ENCODE assay signal across 21 cellular contexts in genomic region chr10:111114931-111115500, GRCh38. TPM values are rescaled to one million over a fixed set of nuclear protein-coding genes. Genes with fewer than 3 reads are reported as not detected.
A peak's percentile ranks its signal among the peaks of the same experiment; 100 is the strongest.
DNase-seq lines count a peak whose midpoint lies in the region; ATAC-seq and TF ChIP-seq lines count a peak whose summit lies in the region.
"Had no signal": no experiment of that assay in that cellular context is flagged by ENCODE, and none has a peak within 500 bp of the region (broad histone marks: within the 10 kb centered on the region; RNA-seq: fewer than 3 reads in every experiment).

No MANE protein-coding gene starts in this region.

- peak; percentile 32 for DNase-seq in activated CD8-positive, alpha-beta memory T cell treated with anti-CD3 and anti-CD28 coated beads for 24 hours
- DNase-seq in activated CD8-positive, alpha-beta memory T cell treated with anti-CD3 and anti-CD28 coated beads, Interleukin-2, amount 50 U/mL, for 4 hours, result no peak
- DNase-seq in coronary artery (ENCODE audit: low spot score), result peak; percentile 41
- no peak for DNase-seq in neural progenitor cell (ENCODE audit: low spot score)
- DNase-seq in GM13976 (ENCODE audit: low spot score), result no peak
- no peak for DNase-seq in lower lobe of right lung
- DNase-seq: DMS153, DND-41, KBM-7, MV-4-11, NCI-H1105, NCI-H1436 treated with DMSO at 0.1 percent for 48 hours, NCI-H1930, NCI-H446, NCI-H524 treated with DMSO at 0.1 percent for 48 hours, NCI-H774 had no signal

- H3K27me3 Mint-ChIP-seq in neural progenitor cell (ENCODE audit: insufficient read depth, low read depth), result no peaks in the 10 kb centered on the region

- H3K9me3 Mint-ChIP-seq in neural progenitor cell, result no peaks in the 10 kb centered on the region
- H3K9me3 Mint-ChIP-seq: GM23338 had no signal

- no peaks in the 10 kb centered on the region for H3K79me2 ChIP-seq in neural progenitor cell (ENCODE audit: low read depth)

- intact Hi-C loops in lower lobe of right lung (cut with DNase I), result no loop called here

- H3K27ac ChIP-seq in coronary artery, result no peak overlapping the region
- no peak overlapping the region for H3K27ac ChIP-seq in neural progenitor cell
- H3K27ac ChIP-seq in lower lobe of right lung, result no peak overlapping the region
- H3K27ac ChIP-seq: 22Rv1 had no signal

- no peak for TF ChIP-seq CTCF in coronary artery (IDR thresholded peaks at IDR 0.05)
- no peak for TF ChIP-seq CTCF in neural progenitor cell (IDR thresholded peaks at IDR 0.05)
- TF ChIP-seq CTCF in GM13976 (IDR thresholded peaks at IDR 0.05; ENCODE audit: borderline replicate concordance, control extremely low read depth, extremely low read depth, insufficient read depth, missing control alignments), result no peak
- no peak for TF ChIP-seq CTCF in lower lobe of right lung (IDR thresholded peaks at IDR 0.05)

- ATAC-seq in lower lobe of right lung (no peak), GM21717 (IDR thresholded peaks at IDR 0.05; ENCODE audit: unreplicated experiment) (no peak)
- ATAC-seq: GM23338 had no signal

- no peak overlapping the region for H3K4me3 ChIP-seq in coronary artery
- H3K4me3 ChIP-seq in neural progenitor cell, result no peak overlapping the region
- H3K4me3 ChIP-seq in lower lobe of right lung, result no peak overlapping the region
- H3K4me3 ChIP-seq: GM23338, HAP-1 had no signal

- no peaks in the 10 kb centered on the region for H4K20me1 ChIP-seq in neural progenitor cell (ENCODE audit: low read depth)

- no peak overlapping the region for H3K9ac ChIP-seq in neural progenitor cell

- H3K4me3 Mint-ChIP-seq in neural progenitor cell, result no peak overlapping the region
- H3K4me3 Mint-ChIP-seq: GM23338 had no signal

- H3K36me3 ChIP-seq in neural progenitor cell, result no peaks in the 10 kb centered on the region
- no peaks in the 10 kb centered on the region for H3K36me3 ChIP-seq in lower lobe of right lung
- H3K36me3 ChIP-seq: HAP-1 had no signal

- no peaks in the 10 kb centered on the region for H3K4me1 Mint-ChIP-seq in neural progenitor cell
- H3K4me1 Mint-ChIP-seq: GM23338 had no signal

- no peaks in the 10 kb centered on the region for H3F3A ChIP-seq in neural progenitor cell (ENCODE audit: low read depth)

- no peak overlapping the region for H3K4me2 ChIP-seq in neural progenitor cell
- H3K4me2 ChIP-seq: GM23338 had no signal

- H3K36me3 Mint-ChIP-seq in neural progenitor cell, result no peaks in the 10 kb centered on the region

- no peak overlapping the region for H2AFZ ChIP-seq in neural progenitor cell (replicated peaks)
- H2AFZ ChIP-seq: GM23338 had no signal

- H3K9me3 ChIP-seq in neural progenitor cell (ENCODE audit: low read depth) (no peaks in the 10 kb centered on the region), lower lobe of right lung (no peaks in the 10 kb centered on the region)
- H3K9me3 ChIP-seq: HAP-1 had no signal

- H3K27me3 ChIP-seq in neural progenitor cell (no peaks in the 10 kb centered on the region), lower lobe of right lung (ENCODE audit: low read depth) (no peaks in the 10 kb centered on the region)

- in situ Hi-C loops in GM13976 (cut with MboI; ENCODE audit: low sequenced_read_pairs, unreplicated experiment), result no loop called here

- H3K27ac Mint-ChIP-seq in neural progenitor cell, result peak overlapping the region; percentile 64
- H3K27ac Mint-ChIP-seq: GM23338 had no signal

- H3K4me1 ChIP-seq in neural progenitor cell, result no peaks in the 10 kb centered on the region
- H3K4me1 ChIP-seq in lower lobe of right lung, result no peaks in the 10 kb centered on the region
- H3K4me1 ChIP-seq: HAP-1 had no signal

RNA-seq across cellular contexts. Expression of gene ADRA2A, which starts 38.2 kb away (rescaled TPM):
- total RNA-seq in neural progenitor cell (ENCODE audit: low replicate concordance) (0.06 TPM in 1 of 2 replicates, not detected in the other), lower lobe of right lung (3.8 TPM)
- total RNA-seq: MCF 10A had no signal

Comparison
In these comparisons a context has a peak if more than half of its experiments do, and no peak if none do; other contexts are left out.
1. DNase-seq: peak in activated CD8-positive, alpha-beta memory T cell treated with anti-CD3 and anti-CD28 coated beads for 24 hours (single experiment) and coronary artery (single experiment); none in activated CD8-positive, alpha-beta memory T cell treated with anti-CD3 and anti-CD28 coated beads, Interleukin-2, amount 50 U/mL, for 4 hours (single experiment), neural progenitor cell (single experiment), GM13976 (single experiment) and lower lobe of right lung (single experiment).